In genomic region chr20:652611-653109, GRCh38 we compare ENCODE assay signal across 1 cellular context.
TF ChIP-seq lines count a peak whose summit lies in the region.

No MANE protein-coding gene starts in this region.

TF ChIP-seq in HepG2, 621 proteins besides CTCF, POLR2A, EP300 and RAD21 (continued from another document and continues in another):
- TF ChIP-seq ZNF557 (CRISPR knock-in tag; IDR thresholded peaks at IDR 0.05) (0 out of 2 replicates have a peak, but pooled peaks have one; percentile 4), ZNF335 (CRISPR knock-in tag; IDR thresholded peaks at IDR 0.05) (no peak), AHR (CRISPR knock-in tag; IDR thresholded peaks at IDR 0.05) (no peak), EED (CRISPR knock-in tag; IDR thresholded peaks at IDR 0.05) (no peak; the same call in 1 of the 2 replicates), ZNF180 (CRISPR knock-in tag; IDR thresholded peaks at IDR 0.05; ENCODE audit: borderline replicate concordance, low read depth) (no peak), ZNF326 (CRISPR knock-in tag; IDR thresholded peaks at IDR 0.05; ENCODE audit: borderline replicate concordance) (no peak), ATF4 (CRISPR knock-in tag; IDR thresholded peaks at IDR 0.05) (no peak), SUZ12 (IDR thresholded peaks at IDR 0.05; ENCODE audit: low read depth, low read length) (no peak), ZNF788 (CRISPR knock-in tag; IDR thresholded peaks at IDR 0.05; ENCODE audit: borderline replicate concordance) (peak; percentile 71; the same call in 1 of the 2 replicates), RFX5 (IDR thresholded peaks at IDR 0.05; ENCODE audit: low read depth, low read length) (no peak), CERS6 (CRISPR knock-in tag; IDR thresholded peaks at IDR 0.05) (no peak), ZNF576 (CRISPR knock-in tag; IDR thresholded peaks at IDR 0.05) (no peak), ZSCAN9 (CRISPR knock-in tag; IDR thresholded peaks at IDR 0.05; ENCODE audit: borderline replicate concordance) (no peak), NFKBIZ (CRISPR knock-in tag; IDR thresholded peaks at IDR 0.05) (no peak), ZNF878 (CRISPR knock-in tag; IDR thresholded peaks at IDR 0.05) (no peak), ZNF598 (CRISPR knock-in tag; IDR thresholded peaks at IDR 0.05; ENCODE audit: borderline replicate concordance) (no peak), SRSF1 (optimal IDR thresholded peaks at IDR 0.05; ENCODE audit: low read depth, low read length) (no peak), PCBP1 (IDR thresholded peaks at IDR 0.05; ENCODE audit: borderline replicate concordance, low read depth, low read length) (0 out of 2 replicates have a peak, but pooled peaks have one; percentile 84), KDM3A (CRISPR knock-in tag; IDR thresholded peaks at IDR 0.05; ENCODE audit: low read depth) (peak; percentile 43), RORA (CRISPR knock-in tag; IDR thresholded peaks at IDR 0.05) (no peak), TMF1 (CRISPR knock-in tag; IDR thresholded peaks at IDR 0.05; ENCODE audit: low read depth) (no peak), DNMT3B (CRISPR knock-in tag; conservative IDR thresholded peaks at IDR 0.05) (no peak), ZBTB44 (CRISPR knock-in tag; IDR thresholded peaks at IDR 0.05) (no peak), ZNF674 (CRISPR knock-in tag; IDR thresholded peaks at IDR 0.05; ENCODE audit: low read depth) (0 out of 2 replicates have a peak, but pooled peaks have one; percentile 29), RAD51 (IDR thresholded peaks at IDR 0.05; ENCODE audit: borderline replicate concordance) (no peak), HOXA7 (CRISPR knock-in tag; IDR thresholded peaks at IDR 0.05) (no peak), AKAP8 (CRISPR knock-in tag; IDR thresholded peaks at IDR 0.05) (no peak), CHCHD3 (CRISPR knock-in tag; IDR thresholded peaks at IDR 0.05) (peak; percentile 48; the same call in 1 of the 2 replicates), KDM4B (CRISPR knock-in tag; IDR thresholded peaks at IDR 0.05) (no peak), ZNF350 (CRISPR knock-in tag; IDR thresholded peaks at IDR 0.05; ENCODE audit: borderline replicate concordance, low read depth) (peak; percentile 9; the same call in 1 of the 2 replicates), HOXA3 (CRISPR knock-in tag; IDR thresholded peaks at IDR 0.05) (no peak), GATA4 (IDR thresholded peaks at IDR 0.05; ENCODE audit: borderline replicate concordance, low read depth) (no peak), ZBTB40 (IDR thresholded peaks at IDR 0.05) (no peak), ZBTB40 (CRISPR knock-in tag; IDR thresholded peaks at IDR 0.05) (peak; percentile 8; the same call in 1 of the 2 replicates)
- TF ChIP-seq, protein P1, sequence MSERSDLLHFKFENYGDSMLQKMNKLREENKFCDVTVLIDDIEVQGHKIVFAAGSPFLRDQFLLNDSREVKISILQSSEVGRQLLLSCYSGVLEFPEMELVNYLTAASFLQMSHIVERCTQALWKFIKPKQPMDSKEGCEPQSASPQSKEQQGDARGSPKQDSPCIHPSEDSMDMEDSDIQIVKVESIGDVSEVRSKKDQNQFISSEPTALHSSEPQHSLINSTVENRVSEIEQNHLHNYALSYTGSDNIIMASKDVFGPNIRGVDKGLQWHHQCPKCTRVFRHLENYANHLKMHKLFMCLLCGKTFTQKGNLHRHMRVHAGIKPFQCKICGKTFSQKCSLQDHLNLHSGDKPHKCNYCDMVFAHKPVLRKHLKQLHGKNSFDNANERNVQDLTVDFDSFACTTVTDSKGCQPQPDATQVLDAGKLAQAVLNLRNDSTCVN (CRISPR knock-in tag; IDR thresholded peaks at IDR 0.05; ENCODE audit: borderline replicate concordance) = no peak
- TF ChIP-seq, protein P2, sequence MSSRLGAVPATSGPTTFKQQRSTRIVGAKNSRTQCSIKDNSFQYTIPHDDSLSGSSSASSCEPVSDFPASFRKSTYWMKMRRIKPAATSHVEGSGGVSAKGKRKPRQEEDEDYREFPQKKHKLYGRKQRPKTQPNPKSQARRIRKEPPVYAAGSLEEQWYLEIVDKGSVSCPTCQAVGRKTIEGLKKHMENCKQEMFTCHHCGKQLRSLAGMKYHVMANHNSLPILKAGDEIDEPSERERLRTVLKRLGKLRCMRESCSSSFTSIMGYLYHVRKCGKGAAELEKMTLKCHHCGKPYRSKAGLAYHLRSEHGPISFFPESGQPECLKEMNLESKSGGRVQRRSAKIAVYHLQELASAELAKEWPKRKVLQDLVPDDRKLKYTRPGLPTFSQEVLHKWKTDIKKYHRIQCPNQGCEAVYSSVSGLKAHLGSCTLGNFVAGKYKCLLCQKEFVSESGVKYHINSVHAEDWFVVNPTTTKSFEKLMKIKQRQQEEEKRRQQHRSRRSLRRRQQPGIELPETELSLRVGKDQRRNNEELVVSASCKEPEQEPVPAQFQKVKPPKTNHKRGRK (CRISPR knock-in tag; IDR thresholded peaks at IDR 0.05) = no peak
- TF ChIP-seq, protein P3, sequence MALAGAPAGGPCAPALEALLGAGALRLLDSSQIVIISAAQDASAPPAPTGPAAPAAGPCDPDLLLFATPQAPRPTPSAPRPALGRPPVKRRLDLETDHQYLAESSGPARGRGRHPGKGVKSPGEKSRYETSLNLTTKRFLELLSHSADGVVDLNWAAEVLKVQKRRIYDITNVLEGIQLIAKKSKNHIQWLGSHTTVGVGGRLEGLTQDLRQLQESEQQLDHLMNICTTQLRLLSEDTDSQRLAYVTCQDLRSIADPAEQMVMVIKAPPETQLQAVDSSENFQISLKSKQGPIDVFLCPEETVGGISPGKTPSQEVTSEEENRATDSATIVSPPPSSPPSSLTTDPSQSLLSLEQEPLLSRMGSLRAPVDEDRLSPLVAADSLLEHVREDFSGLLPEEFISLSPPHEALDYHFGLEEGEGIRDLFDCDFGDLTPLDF (CRISPR knock-in tag; IDR thresholded peaks at IDR 0.05) = no peak
- TF ChIP-seq, protein P4, sequence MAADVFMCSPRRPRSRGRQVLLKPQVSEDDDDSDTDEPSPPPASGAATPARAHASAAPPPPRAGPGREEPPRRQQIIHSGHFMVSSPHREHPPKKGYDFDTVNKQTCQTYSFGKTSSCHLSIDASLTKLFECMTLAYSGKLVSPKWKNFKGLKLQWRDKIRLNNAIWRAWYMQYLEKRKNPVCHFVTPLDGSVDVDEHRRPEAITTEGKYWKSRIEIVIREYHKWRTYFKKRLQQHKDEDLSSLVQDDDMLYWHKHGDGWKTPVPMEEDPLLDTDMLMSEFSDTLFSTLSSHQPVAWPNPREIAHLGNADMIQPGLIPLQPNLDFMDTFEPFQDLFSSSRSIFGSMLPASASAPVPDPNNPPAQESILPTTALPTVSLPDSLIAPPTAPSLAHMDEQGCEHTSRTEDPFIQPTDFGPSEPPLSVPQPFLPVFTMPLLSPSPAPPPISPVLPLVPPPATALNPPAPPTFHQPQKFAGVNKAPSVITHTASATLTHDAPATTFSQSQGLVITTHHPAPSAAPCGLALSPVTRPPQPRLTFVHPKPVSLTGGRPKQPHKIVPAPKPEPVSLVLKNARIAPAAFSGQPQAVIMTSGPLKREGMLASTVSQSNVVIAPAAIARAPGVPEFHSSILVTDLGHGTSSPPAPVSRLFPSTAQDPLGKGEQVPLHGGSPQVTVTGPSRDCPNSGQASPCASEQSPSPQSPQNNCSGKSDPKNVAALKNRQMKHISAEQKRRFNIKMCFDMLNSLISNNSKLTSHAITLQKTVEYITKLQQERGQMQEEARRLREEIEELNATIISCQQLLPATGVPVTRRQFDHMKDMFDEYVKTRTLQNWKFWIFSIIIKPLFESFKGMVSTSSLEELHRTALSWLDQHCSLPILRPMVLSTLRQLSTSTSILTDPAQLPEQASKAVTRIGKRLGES (CRISPR knock-in tag; IDR thresholded peaks at IDR 0.05; ENCODE audit: borderline replicate concordance) = no peak
- TF ChIP-seq, protein P5, sequence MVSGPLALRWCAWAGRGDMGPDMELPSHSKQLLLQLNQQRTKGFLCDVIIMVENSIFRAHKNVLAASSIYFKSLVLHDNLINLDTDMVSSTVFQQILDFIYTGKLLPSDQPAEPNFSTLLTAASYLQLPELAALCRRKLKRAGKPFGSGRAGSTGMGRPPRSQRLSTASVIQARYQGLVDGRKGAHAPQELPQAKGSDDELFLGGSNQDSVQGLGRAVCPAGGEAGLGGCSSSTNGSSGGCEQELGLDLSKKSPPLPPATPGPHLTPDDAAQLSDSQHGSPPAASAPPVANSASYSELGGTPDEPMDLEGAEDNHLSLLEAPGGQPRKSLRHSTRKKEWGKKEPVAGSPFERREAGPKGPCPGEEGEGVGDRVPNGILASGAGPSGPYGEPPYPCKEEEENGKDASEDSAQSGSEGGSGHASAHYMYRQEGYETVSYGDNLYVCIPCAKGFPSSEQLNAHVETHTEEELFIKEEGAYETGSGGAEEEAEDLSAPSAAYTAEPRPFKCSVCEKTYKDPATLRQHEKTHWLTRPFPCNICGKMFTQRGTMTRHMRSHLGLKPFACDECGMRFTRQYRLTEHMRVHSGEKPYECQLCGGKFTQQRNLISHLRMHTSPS (CRISPR knock-in tag; IDR thresholded peaks at IDR 0.05; ENCODE audit: low read depth) = no peak
